In genomic region chrX:94424456-94424855, GRCh38 we compare ENCODE assay signal across 21 cellular contexts.
A peak's percentile ranks its signal among the peaks of the same experiment; 100 is the strongest.
DNase-seq lines count a peak whose midpoint lies in the region; ATAC-seq and TF ChIP-seq lines count a peak whose summit lies in the region.
"Had no signal": no experiment of that assay in that cellular context is flagged by ENCODE, and none has a peak within 500 bp of the region (broad histone marks: within the 10 kb centered on the region; RNA-seq: fewer than 3 reads in every experiment).

No MANE protein-coding gene starts in this region.

- H3K27me3 ChIP-seq in stomach, result peaks cover 0 to 4% (median 0%) of the 10 kb centered on the region in 3 donors
- H3K27me3 ChIP-seq: BE2C had no signal

- no peak for TF ChIP-seq POLR2A in stomach (IDR thresholded peaks at IDR 0.05)

- intact Hi-C loops in stomach (cut with DNase I; ENCODE audit: low total_unique reads), result no loop called here

- DNase-seq in NCI-H69 (lab: John Stamatoyannopoulos, UW) (peak; percentile 0), islet precursor cell (peak; percentile 91), stomach (no peak)
- DNase-seq: 8988T; ACHN; BE2C; C1 segment of cervical spinal cord; CD4-positive, alpha-beta memory T cell; CD4-positive, CD25-positive, alpha-beta regulatory T cell; CD8-positive, alpha-beta memory T cell; COR-L47; DMS 273 treated with DMSO at 0.1 percent for 48 hours; DMS153; DMS53; DMS79; DND-41; EL; GF-D8 had no signal

- WGBS in stomach, 5 donors, result 79 to 92% (median 90%) methylated on average over 2 to 3 of the region's 3 CpGs

- no peaks in the 10 kb centered on the region for H3K36me3 ChIP-seq in stomach
- H3K36me3 ChIP-seq: BE2C, BLaER1 had no signal

- no peak overlapping the region for H3K27ac ChIP-seq in stomach
- H3K27ac ChIP-seq: BLaER1 had no signal

- no peak for TF ChIP-seq EP300 in stomach (IDR thresholded peaks at IDR 0.05)

- no peak overlapping the region for H3K4me3 ChIP-seq in stomach
- H3K4me3 ChIP-seq: BLaER1 had no signal

- no peak for ATAC-seq in HG02571 (IDR thresholded peaks at IDR 0.05; ENCODE audit: unreplicated experiment)
- no peak for ATAC-seq in HG03025 (IDR thresholded peaks at IDR 0.05; ENCODE audit: low FRiP score, unreplicated experiment)

- no peaks in the 10 kb centered on the region for H3K9me3 ChIP-seq in stomach
- H3K9me3 ChIP-seq: BE2C, BLaER1 had no signal

- no peak for TF ChIP-seq CTCF in stomach (IDR thresholded peaks at IDR 0.05)

- H3K4me1 ChIP-seq in stomach, result no peaks in the 10 kb centered on the region
- H3K4me1 ChIP-seq: BE2C, BLaER1 had no signal
